Comparison of ENCODE assay signal across 9 cellular contexts in the genomic region with DNA sequence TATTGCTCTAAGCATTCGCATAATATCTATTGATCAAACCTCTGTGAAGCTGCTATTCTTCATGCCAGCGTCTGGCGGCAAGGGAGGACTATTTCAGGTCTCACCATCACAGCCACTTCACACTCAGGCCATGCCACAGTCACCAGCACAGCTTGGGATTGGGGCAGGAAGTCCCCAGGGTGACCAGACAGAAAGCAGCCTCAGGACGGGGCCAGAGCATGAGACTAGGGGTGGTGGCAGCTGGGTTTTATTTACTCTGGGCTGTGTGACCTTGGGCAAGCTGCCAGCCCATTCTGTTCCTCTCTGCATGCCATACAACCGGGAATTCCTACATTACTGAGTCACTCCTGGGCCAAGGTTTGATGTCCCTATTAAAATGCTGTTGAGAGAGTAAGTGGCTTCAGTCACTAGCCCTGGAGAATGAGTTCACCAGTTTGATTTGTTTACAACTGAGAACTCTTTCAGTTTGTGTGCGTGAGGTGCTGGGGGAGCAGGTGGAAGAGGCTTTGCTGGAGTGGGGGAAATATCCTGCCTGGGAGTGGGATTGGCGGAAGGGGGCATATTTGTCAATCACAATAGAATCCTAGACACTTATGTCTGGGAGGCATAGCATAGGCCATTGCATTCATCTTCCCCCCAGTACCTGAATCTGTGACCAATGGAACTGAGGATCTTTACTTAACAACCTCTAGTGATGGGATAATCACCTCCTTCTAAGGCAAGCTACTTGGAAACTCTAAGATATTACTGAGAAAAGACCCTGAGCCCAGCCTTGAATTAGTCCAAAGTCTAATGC.
DNase-seq lines count a peak whose midpoint lies in the region; ATAC-seq and TF ChIP-seq lines count a peak whose summit lies in the region.
"Had no signal": no experiment of that assay in that cellular context is flagged by ENCODE, and none has a peak within 500 bp of the region (broad histone marks: within the 10 kb centered on the region; RNA-seq: fewer than 3 reads in every experiment).

No MANE protein-coding gene starts in this region.

- H3K36me3 Mint-ChIP-seq in nephron progenitor cell (ENCODE audit: low read depth) = no peaks in the 10 kb centered on the region
- H3K36me3 Mint-ChIP-seq: activated naive CD8-positive, alpha-beta T cell had no signal

- H3K27ac Mint-ChIP-seq in nephron progenitor cell = no peak overlapping the region
- H3K27ac Mint-ChIP-seq: activated naive CD8-positive, alpha-beta T cell had no signal

- ATAC-seq in body of pancreas (peak; percentile 98), HG02642 (IDR thresholded peaks at IDR 0.05; ENCODE audit: poor library complexity, unreplicated experiment) (no peak), GM18519 (IDR thresholded peaks at IDR 0.05; ENCODE audit: low FRiP score, unreplicated experiment) (no peak)

- DNase-seq in DMS153 treated with DMSO at 0.1 percent for 48 hours (lab: John Stamatoyannopoulos, UW; ENCODE audit: unreplicated experiment) = peak; percentile 96
- DNase-seq in MM.1S = peak; percentile 35
- DNase-seq in body of pancreas = peak; percentile 92 to 95 (median 94)
- DNase-seq in NCI-H526 (lab: John Stamatoyannopoulos, UW) = no peak
- DNase-seq in nephron progenitor cell = no peak

- H3K9ac ChIP-seq in MM.1S (ENCODE audit: low read length) (no peak overlapping the region), liver (ENCODE audit: low read depth in 1 of 2, low read length in 2 of 2) (no peak overlapping the region)

- H3K27me3 ChIP-seq in MM.1S (replicated peaks; ENCODE audit: insufficient read depth, low read length) (no peaks in the 10 kb centered on the region), body of pancreas (no peaks in the 10 kb centered on the region), liver (ENCODE audit: control insufficient read depth in 4 of 4, insufficient read depth in 4 of 4, low read length in 3 of 4) (no peaks in the 10 kb centered on the region)

- H3F3A ChIP-seq in MM.1S (ENCODE audit: insufficient read depth, low read length) = peaks cover 20% of the 10 kb centered on the region

- peak in 1 of 2 donors; percentile 11 for TF ChIP-seq RAD21 in liver (IDR thresholded peaks at IDR 0.05)

- no peak overlapping the region for H2AFZ ChIP-seq in MM.1S (ENCODE audit: low read length)

- H3K4me3 Mint-ChIP-seq in nephron progenitor cell = no peak overlapping the region
- H3K4me3 Mint-ChIP-seq: activated naive CD8-positive, alpha-beta T cell had no signal

- peaks cover 1% of the 10 kb centered on the region for H3K9me3 Mint-ChIP-seq in nephron progenitor cell

- intact Hi-C loops in body of pancreas (cut with DNase I) = no loop called here

- H3K9me3 ChIP-seq in MM.1S (replicated peaks; ENCODE audit: insufficient read depth, low read length) (no peaks in the 10 kb centered on the region), body of pancreas (no peaks in the 10 kb centered on the region), liver (ENCODE audit: control insufficient read depth in 4 of 4, low read length in 3 of 4) (peaks cover 0 to 3% (median 0%) of the 10 kb centered on the region in 4 donors)

- H3K9me2 ChIP-seq in MM.1S (replicated peaks; ENCODE audit: insufficient read depth, low read length) = no peaks in the 10 kb centered on the region

- TF ChIP-seq POLR2A in body of pancreas (IDR thresholded peaks at IDR 0.05) = peak in 2 of 3 donors; percentile 13 to 33

- no peaks in the 10 kb centered on the region for H3K4me1 Mint-ChIP-seq in nephron progenitor cell

- no peaks in the 10 kb centered on the region for H3K79me2 ChIP-seq in MM.1S (ENCODE audit: low read length)

- H3K4me1 ChIP-seq in MM.1S (ENCODE audit: low read length) (peaks cover 34% of the 10 kb centered on the region), body of pancreas (peaks cover 51% of the 10 kb centered on the region), liver (ENCODE audit: control insufficient read depth in 4 of 4, insufficient read depth in 4 of 4, low read length in 3 of 4) (peaks cover 0 to 7% (median 3%) of the 10 kb centered on the region in 4 donors)

- H3K27ac ChIP-seq in MM.1S (ENCODE audit: low read length) = peak overlapping the region; percentile 45; the same call in 1 of the 2 replicates
- peak overlapping the region; percentile 71 to 82 (median 76) for H3K27ac ChIP-seq in body of pancreas
- H3K27ac ChIP-seq in liver (ENCODE audit: low read depth in 1 of 2, low read length in 2 of 2) = no peak overlapping the region

- no peak for TF ChIP-seq CTCF in MM.1S (IDR thresholded peaks at IDR 0.05; ENCODE audit: low read length)
- TF ChIP-seq CTCF in body of pancreas (IDR thresholded peaks at IDR 0.05) = peak in 2 of 7 experiments; percentile 10 to 35
- no peak for TF ChIP-seq CTCF in liver (IDR thresholded peaks at IDR 0.05; ENCODE audit: low read depth, low read length, missing input control)
- no peak for TF ChIP-seq CTCF in nephron progenitor cell (IDR thresholded peaks at IDR 0.05)

- no peak overlapping the region for H3K4me2 ChIP-seq in MM.1S (ENCODE audit: low read depth, low read length)

- no peaks in the 10 kb centered on the region for H3K27me3 Mint-ChIP-seq in nephron progenitor cell (ENCODE audit: low read depth, poor library complexity)

- H3K36me3 ChIP-seq in MM.1S (replicated peaks; ENCODE audit: insufficient read depth, low read length) (no peaks in the 10 kb centered on the region), body of pancreas (replicated peaks in 1 of 2; ENCODE audit: insufficient read depth in 1 of 2, low read depth in 2 of 2) (no peaks in the 10 kb centered on the region), liver (ENCODE audit: control insufficient read depth in 4 of 4, insufficient read depth in 3 of 4, low read depth in 1 of 4, low read length in 3 of 4) (no peaks in the 10 kb centered on the region)

- H3K4me3 ChIP-seq in MM.1S (ENCODE audit: low read length) = no peak overlapping the region
- H3K4me3 ChIP-seq in body of pancreas = no peak overlapping the region
- H3K4me3 ChIP-seq in liver (ENCODE audit: low read depth in 1 of 3, low read length in 3 of 3) = no peak overlapping the region

- WGBS in body of pancreas, 2 donors = 17 to 25% methylated on average over 6 to 7 of the region's 7 CpGs
- 33% methylated on average over 7 of the region's 7 CpGs for WGBS in liver

- H4K20me1 ChIP-seq in MM.1S (ENCODE audit: insufficient read depth, low read length) = no peaks in the 10 kb centered on the region

TF ChIP-seq in liver, 16 proteins besides CTCF, POLR2A, EP300 and RAD21 (continues in another document):
- TF ChIP-seq HNF4A (conservative IDR thresholded peaks at IDR 0.05) = peak in 1 of 2 donors; percentile 33
- peak; percentile 9 for TF ChIP-seq YY1 (IDR thresholded peaks at IDR 0.05)
- no peak for TF ChIP-seq HNF4G (IDR thresholded peaks at IDR 0.05)
- TF ChIP-seq TAF1 (conservative IDR thresholded peaks at IDR 0.05) = no peak
- TF ChIP-seq NR2F2 (IDR thresholded peaks at IDR 0.05) = no peak
- peak in 1 of 2 donors; percentile 20 for TF ChIP-seq GABPA (IDR thresholded peaks at IDR 0.05 in 1 of 2, conservative IDR thresholded peaks at IDR 0.05 in 1 of 2)
- TF ChIP-seq, protein P1, sequence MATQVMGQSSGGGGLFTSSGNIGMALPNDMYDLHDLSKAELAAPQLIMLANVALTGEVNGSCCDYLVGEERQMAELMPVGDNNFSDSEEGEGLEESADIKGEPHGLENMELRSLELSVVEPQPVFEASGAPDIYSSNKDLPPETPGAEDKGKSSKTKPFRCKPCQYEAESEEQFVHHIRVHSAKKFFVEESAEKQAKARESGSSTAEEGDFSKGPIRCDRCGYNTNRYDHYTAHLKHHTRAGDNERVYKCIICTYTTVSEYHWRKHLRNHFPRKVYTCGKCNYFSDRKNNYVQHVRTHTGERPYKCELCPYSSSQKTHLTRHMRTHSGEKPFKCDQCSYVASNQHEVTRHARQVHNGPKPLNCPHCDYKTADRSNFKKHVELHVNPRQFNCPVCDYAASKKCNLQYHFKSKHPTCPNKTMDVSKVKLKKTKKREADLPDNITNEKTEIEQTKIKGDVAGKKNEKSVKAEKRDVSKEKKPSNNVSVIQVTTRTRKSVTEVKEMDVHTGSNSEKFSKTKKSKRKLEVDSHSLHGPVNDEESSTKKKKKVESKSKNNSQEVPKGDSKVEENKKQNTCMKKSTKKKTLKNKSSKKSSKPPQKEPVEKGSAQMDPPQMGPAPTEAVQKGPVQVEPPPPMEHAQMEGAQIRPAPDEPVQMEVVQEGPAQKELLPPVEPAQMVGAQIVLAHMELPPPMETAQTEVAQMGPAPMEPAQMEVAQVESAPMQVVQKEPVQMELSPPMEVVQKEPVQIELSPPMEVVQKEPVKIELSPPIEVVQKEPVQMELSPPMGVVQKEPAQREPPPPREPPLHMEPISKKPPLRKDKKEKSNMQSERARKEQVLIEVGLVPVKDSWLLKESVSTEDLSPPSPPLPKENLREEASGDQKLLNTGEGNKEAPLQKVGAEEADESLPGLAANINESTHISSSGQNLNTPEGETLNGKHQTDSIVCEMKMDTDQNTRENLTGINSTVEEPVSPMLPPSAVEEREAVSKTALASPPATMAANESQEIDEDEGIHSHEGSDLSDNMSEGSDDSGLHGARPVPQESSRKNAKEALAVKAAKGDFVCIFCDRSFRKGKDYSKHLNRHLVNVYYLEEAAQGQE (IDR thresholded peaks at IDR 0.05) = no peak
- peak in 1 of 2 donors; percentile 68 for TF ChIP-seq RXRA (IDR thresholded peaks at IDR 0.05)
- TF ChIP-seq, protein P2, sequence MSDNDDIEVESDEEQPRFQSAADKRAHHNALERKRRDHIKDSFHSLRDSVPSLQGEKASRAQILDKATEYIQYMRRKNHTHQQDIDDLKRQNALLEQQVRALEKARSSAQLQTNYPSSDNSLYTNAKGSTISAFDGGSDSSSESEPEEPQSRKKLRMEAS (IDR thresholded peaks at IDR 0.05) = peak; percentile 41
- TF ChIP-seq, protein P3, sequence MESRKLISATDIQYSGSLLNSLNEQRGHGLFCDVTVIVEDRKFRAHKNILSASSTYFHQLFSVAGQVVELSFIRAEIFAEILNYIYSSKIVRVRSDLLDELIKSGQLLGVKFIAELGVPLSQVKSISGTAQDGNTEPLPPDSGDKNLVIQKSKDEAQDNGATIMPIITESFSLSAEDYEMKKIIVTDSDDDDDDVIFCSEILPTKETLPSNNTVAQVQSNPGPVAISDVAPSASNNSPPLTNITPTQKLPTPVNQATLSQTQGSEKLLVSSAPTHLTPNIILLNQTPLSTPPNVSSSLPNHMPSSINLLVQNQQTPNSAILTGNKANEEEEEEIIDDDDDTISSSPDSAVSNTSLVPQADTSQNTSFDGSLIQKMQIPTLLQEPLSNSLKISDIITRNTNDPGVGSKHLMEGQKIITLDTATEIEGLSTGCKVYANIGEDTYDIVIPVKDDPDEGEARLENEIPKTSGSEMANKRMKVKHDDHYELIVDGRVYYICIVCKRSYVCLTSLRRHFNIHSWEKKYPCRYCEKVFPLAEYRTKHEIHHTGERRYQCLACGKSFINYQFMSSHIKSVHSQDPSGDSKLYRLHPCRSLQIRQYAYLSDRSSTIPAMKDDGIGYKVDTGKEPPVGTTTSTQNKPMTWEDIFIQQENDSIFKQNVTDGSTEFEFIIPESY (IDR thresholded peaks at IDR 0.05) = no peak
- TF ChIP-seq, protein P4, sequence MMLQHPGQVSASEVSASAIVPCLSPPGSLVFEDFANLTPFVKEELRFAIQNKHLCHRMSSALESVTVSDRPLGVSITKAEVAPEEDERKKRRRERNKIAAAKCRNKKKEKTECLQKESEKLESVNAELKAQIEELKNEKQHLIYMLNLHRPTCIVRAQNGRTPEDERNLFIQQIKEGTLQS (IDR thresholded peaks at IDR 0.05) = no peak
- TF ChIP-seq JUND (IDR thresholded peaks at IDR 0.05) = peak; percentile 53 to 69

Comparison
In these comparisons a context has a peak if more than half of its experiments do, and no peak if none do; other contexts are left out.
1. DNase-seq: peak in DMS153 treated with DMSO at 0.1 percent for 48 hours (single experiment), MM.1S (single experiment) and body of pancreas (4 of 4); none in NCI-H526 (0 of 2) and nephron progenitor cell (single experiment).
2. H3K27ac ChIP-seq: peak in MM.1S (single experiment) and body of pancreas (4 of 4); none in liver (0 of 2).